In genomic region chr22:25742918-25743708, GRCh38 we compare ENCODE assay signal across 19 cellular contexts. TPM values are rescaled to one million over a fixed set of nuclear protein-coding genes. Genes with fewer than 3 reads are reported as not detected.
DNase-seq lines count a peak whose midpoint lies in the region; ATAC-seq and TF ChIP-seq lines count a peak whose summit lies in the region.
"Had no signal": no experiment of that assay in that cellular context is flagged by ENCODE, and none has a peak within 500 bp of the region (broad histone marks: within the 10 kb centered on the region; RNA-seq: fewer than 3 reads in every experiment).

No MANE protein-coding gene starts in this region.

- no peak for DNase-seq in activated CD4-positive, alpha-beta T cell treated with anti-CD3 and anti-CD28 coated beads for 36 hours
- no peak for DNase-seq in activated CD4-positive, alpha-beta T cell treated with anti-CD3 and anti-CD28 coated beads, Interleukin-2, amount 50 U/mL, for 4 hours
- peak; percentile 48 for DNase-seq in LHCN-M2 (ENCODE audit: low read depth)
- no peak for DNase-seq in coronary artery (ENCODE audit: low spot score)
- no peak for DNase-seq in psoas muscle
- DNase-seq in KBM-7: no peak
- no peak for DNase-seq in dermis blood vessel endothelial cell
- DNase-seq: IMR-90; mucosa of descending colon; NCI-H1105; occipital lobe; RPMI8226; small intestine; stimulated activated CD4-positive, alpha-beta T cell treated with anti-CD3 and anti-CD28 coated beads, Interleukin-4, amount 100 ng/mL, for 4 hours; transverse colon; WERI-Rb-1 had no signal

- no peaks in the 10 kb centered on the region for H3K9me3 ChIP-seq in psoas muscle
- H3K9me3 ChIP-seq: mucosa of descending colon, transverse colon had no signal

- peaks cover 27% of the 10 kb centered on the region for H3K4me1 ChIP-seq in psoas muscle

- in situ Hi-C loops in KBM-7 (cut with MboI; ENCODE audit: low pct_unique_long_range_greater_than_20kb, low sequenced_read_pairs): no loop called here

- H3K4me1 Mint-ChIP-seq in activated CD4-positive, alpha-beta T cell treated with anti-CD3 and anti-CD28 coated beads for 36 hours: peaks cover 16% of the 10 kb centered on the region
- H3K4me1 Mint-ChIP-seq: CD14-positive monocyte had no signal

- H3K27me3 ChIP-seq in psoas muscle (ENCODE audit: insufficient read depth in 3 of 3, low read length in 2 of 3): no peaks in the 10 kb centered on the region
- H3K27me3 ChIP-seq: transverse colon had no signal

- H3K36me3 Mint-ChIP-seq in activated CD4-positive, alpha-beta T cell treated with anti-CD3 and anti-CD28 coated beads for 36 hours (ENCODE audit: low read depth): no peaks in the 10 kb centered on the region
- H3K36me3 Mint-ChIP-seq: CD14-positive monocyte had no signal

- H3K4me3 ChIP-seq in coronary artery (peak overlapping the region; percentile 68), psoas muscle (peak overlapping the region; percentile 78)
- H3K4me3 ChIP-seq: mucosa of descending colon, transverse colon had no signal

- intact Hi-C loops in activated CD4-positive, alpha-beta T cell treated with anti-CD3 and anti-CD28 coated beads for 36 hours (cut with DNase I, micrococcal nuclease): loop anchor here in 1 of 2 experiments (10.0 kb wide), 1 partner anchor 658 kb away; no protein-coding TSS in a partner anchor
- intact Hi-C loops in psoas muscle (cut with DNase I): no loop called here

- peaks cover 4% of the 10 kb centered on the region for H3K27me3 Mint-ChIP-seq in activated CD4-positive, alpha-beta T cell treated with anti-CD3 and anti-CD28 coated beads for 36 hours

- WGBS in psoas muscle, 3 donors: 13 to 25% (median 25%) methylated on average over 6 of the region's 6 CpGs

- POLR2A ChIA-PET in activated CD4-positive, alpha-beta T cell treated with anti-CD3 and anti-CD28 coated beads for 36 hours (lab: Charles Lee): no interaction called here

- ATAC-seq in activated CD4-positive, alpha-beta T cell treated with anti-CD3 and anti-CD28 coated beads for 36 hours: no peak
- peak in 2 of 4 donors; percentile 1 to 5 for ATAC-seq in psoas muscle
- no peak for ATAC-seq in HG02623 (IDR thresholded peaks at IDR 0.05; ENCODE audit: unreplicated experiment)
- ATAC-seq: mucosa of descending colon had no signal

- H3K4me3 Mint-ChIP-seq in activated CD4-positive, alpha-beta T cell treated with anti-CD3 and anti-CD28 coated beads for 36 hours: no peak overlapping the region
- H3K4me3 Mint-ChIP-seq: CD14-positive monocyte had no signal

- H3K27ac Mint-ChIP-seq in activated CD4-positive, alpha-beta T cell treated with anti-CD3 and anti-CD28 coated beads for 36 hours: peak overlapping the region; percentile 42
- H3K27ac Mint-ChIP-seq: CD14-positive monocyte had no signal

- peak overlapping the region; percentile 62 to 82 for H3K27ac ChIP-seq in coronary artery
- H3K27ac ChIP-seq in psoas muscle: peak overlapping the region; percentile 98
- H3K27ac ChIP-seq: transverse colon, WERI-Rb-1 had no signal

- no peaks in the 10 kb centered on the region for H3K36me3 ChIP-seq in psoas muscle (ENCODE audit: insufficient read depth in 1 of 2, low read depth in 1 of 2)
- H3K36me3 ChIP-seq: transverse colon, WERI-Rb-1 had no signal

- TF ChIP-seq CTCF in coronary artery (IDR thresholded peaks at IDR 0.05) (no peak), psoas muscle (IDR thresholded peaks at IDR 0.05) (no peak)

- no peaks in the 10 kb centered on the region for H3K9me3 Mint-ChIP-seq in activated CD4-positive, alpha-beta T cell treated with anti-CD3 and anti-CD28 coated beads for 36 hours (ENCODE audit: low read depth)
- H3K9me3 Mint-ChIP-seq: CD14-positive monocyte had no signal

- CTCF ChIA-PET in activated CD4-positive, alpha-beta T cell treated with anti-CD3 and anti-CD28 coated beads for 36 hours (lab: Charles Lee): no interaction called here

RNA-seq across cellular contexts. Expression of gene MYO18B, which starts 1.1 kb away (rescaled TPM):
- under 1 TPM; 0.53 to 0.58 TPM for total RNA-seq in activated CD4-positive, alpha-beta T cell treated with anti-CD3 and anti-CD28 coated beads for 36 hours
- total RNA-seq in LHCN-M2 (2014; rRNA removed) (10.7 and 18.8 TPM in 2 replicates), psoas muscle (100 to 1,000 TPM; 273 to 434 (median 349) TPM), dermis blood vessel endothelial cell (0.17 TPM in 1 of 2 replicates, not detected in the other)
- 19.6 TPM for polyA plus RNA-seq in LHCN-M2 (2012)
- polyA plus RNA-seq in psoas muscle: 100 to 1,000 TPM in 2 of 3 donors, 10 to 100 TPM in 1; 79.3 to 224 (median 109) TPM
- total RNA-seq: A172 had no signal
- polyA plus RNA-seq: CD14-positive monocyte, IMR-90 had no signal

Comparison
In these comparisons a context has a peak if more than half of its experiments do, and no peak if none do; other contexts are left out.
1. RNA of gene MYO18B, which starts 1.1 kb away (total RNA-seq): 273 to 434 TPM in psoas muscle; 10.7 to 18.8 TPM in LHCN-M2, 0.53 to 0.58 TPM in activated CD4-positive, alpha-beta T cell treated with anti-CD3 and anti-CD28 coated beads for 36 hours and 0.17 TPM in dermis blood vessel endothelial cell; every median in the first group is over 10 times any median in the second.